ENCODE assay signal across 9 cellular contexts in genomic region chr21:46153259-46154154, GRCh38. TPM values are rescaled to one million over a fixed set of nuclear protein-coding genes. Genes with fewer than 3 reads are reported as not detected.
DNase-seq lines count a peak whose midpoint lies in the region; ATAC-seq and TF ChIP-seq lines count a peak whose summit lies in the region.
"Had no signal": no experiment of that assay in that cellular context is flagged by ENCODE, and none has a peak within 500 bp of the region (broad histone marks: within the 10 kb centered on the region; RNA-seq: fewer than 3 reads in every experiment).

No MANE protein-coding gene starts in this region.

- ATAC-seq in natural killer cell treated with Interleukin-12 subunit alpha and Interleukin-12 subunit beta and Interleukin-15 and Interleukin-18, amount 100 ng/mL, for 72 hours: no peak
- no peak for ATAC-seq in HG02840 (IDR thresholded peaks at IDR 0.05; ENCODE audit: low FRiP score, unreplicated experiment)
- no peak for ATAC-seq in HG02588 (IDR thresholded peaks at IDR 0.05; ENCODE audit: unreplicated experiment)

- H3K9me3 Mint-ChIP-seq in natural killer cell treated with Interleukin-12 subunit alpha and Interleukin-12 subunit beta and Interleukin-15 and Interleukin-18, amount 100 ng/mL, for 72 hours: no peaks in the 10 kb centered on the region
- H3K9me3 Mint-ChIP-seq: T-helper 1 cell treated with Interleukin-12 subunit alpha and Interleukin-12 subunit beta and Interleukin-4 antibody, amounts not matched to agents 30 μg/mL and 1 μg/mL, for 36 hours had no signal

- no peaks in the 10 kb centered on the region for H3K27me3 Mint-ChIP-seq in natural killer cell treated with Interleukin-12 subunit alpha and Interleukin-12 subunit beta and Interleukin-15 and Interleukin-18, amount 100 ng/mL, for 72 hours

- peak; percentile 69 for DNase-seq in Daoy (ENCODE audit: low read depth)
- peak; percentile 38 for DNase-seq in NCI-H1092 (lab: John Stamatoyannopoulos, UW)
- DNase-seq in activated T-cell treated with anti-CD3 and anti-CD28 coated beads for 1 hour (ENCODE audit: low read depth): peak; percentile 52
- peak; percentile 23 to 79 for DNase-seq in foreskin fibroblast
- peak; percentile 59 for DNase-seq in natural killer cell treated with Interleukin-12 subunit alpha and Interleukin-12 subunit beta and Interleukin-15 and Interleukin-18, amount 100 ng/mL, for 72 hours (ENCODE audit: low spot score)
- DNase-seq in ureter (ENCODE audit: low spot score): peak; percentile 61

- no peak overlapping the region for H3K27ac Mint-ChIP-seq in natural killer cell treated with Interleukin-12 subunit alpha and Interleukin-12 subunit beta and Interleukin-15 and Interleukin-18, amount 100 ng/mL, for 72 hours
- H3K27ac Mint-ChIP-seq: T-helper 1 cell treated with Interleukin-12 subunit alpha and Interleukin-12 subunit beta and Interleukin-4 antibody, amounts not matched to agents 30 μg/mL and 1 μg/mL, for 36 hours had no signal

- H3K4me3 ChIP-seq in foreskin fibroblast (ENCODE audit: low read depth in 1 of 2, low read length in 2 of 2): no peak overlapping the region

- TF ChIP-seq CTCF in foreskin fibroblast (IDR thresholded peaks at IDR 0.05; ENCODE audit: low read depth, low read length): peak; percentile 83

- no peak overlapping the region for H3K4me3 Mint-ChIP-seq in natural killer cell treated with Interleukin-12 subunit alpha and Interleukin-12 subunit beta and Interleukin-15 and Interleukin-18, amount 100 ng/mL, for 72 hours
- H3K4me3 Mint-ChIP-seq: T-helper 1 cell treated with Interleukin-12 subunit alpha and Interleukin-12 subunit beta and Interleukin-4 antibody, amounts not matched to agents 30 μg/mL and 1 μg/mL, for 36 hours had no signal

- no peaks in the 10 kb centered on the region for H3K4me1 Mint-ChIP-seq in natural killer cell treated with Interleukin-12 subunit alpha and Interleukin-12 subunit beta and Interleukin-15 and Interleukin-18, amount 100 ng/mL, for 72 hours (ENCODE audit: low read depth in 2 of 2)

- no peaks in the 10 kb centered on the region for H3K36me3 Mint-ChIP-seq in natural killer cell treated with Interleukin-12 subunit alpha and Interleukin-12 subunit beta and Interleukin-15 and Interleukin-18, amount 100 ng/mL, for 72 hours

RNA-seq across cellular contexts. Expression of gene FTCD, which starts 1.9 kb away (rescaled TPM):
- 0.34 TPM in 1 of 2 replicates, not detected in the other for total RNA-seq in Daoy (2014; rRNA removed; shearing (Covaris generic))
- total RNA-seq in natural killer cell treated with Interleukin-12 subunit alpha and Interleukin-12 subunit beta and Interleukin-15 and Interleukin-18, amount 100 ng/mL, for 72 hours: not detected
- total RNA-seq in ureter: 0.91 TPM

RNA-seq across cellular contexts. Expression of gene SPATC1L, which starts 30.8 kb away (rescaled TPM):
- total RNA-seq in Daoy (2014; rRNA removed; shearing (Covaris generic)): 3.9 and 8.7 TPM in 2 replicates
- 1 to 10 TPM in 1 of 2 donors, not detected in 1; 5.0 TPM for total RNA-seq in natural killer cell treated with Interleukin-12 subunit alpha and Interleukin-12 subunit beta and Interleukin-15 and Interleukin-18, amount 100 ng/mL, for 72 hours
- total RNA-seq in ureter: 12.3 TPM

RNA-seq across cellular contexts. Expression of gene COL6A2, which starts 55.6 kb away (rescaled TPM):
- total RNA-seq in Daoy (2014; rRNA removed; shearing (Covaris generic)): 456 and 480 TPM in 2 replicates
- total RNA-seq in natural killer cell treated with Interleukin-12 subunit alpha and Interleukin-12 subunit beta and Interleukin-15 and Interleukin-18, amount 100 ng/mL, for 72 hours: 1 to 10 TPM in 1 of 2 donors, under 1 TPM in 1; 0.88 to 4.2 TPM
- total RNA-seq in ureter: 357 TPM

Comparison
In these comparisons a context has a peak if more than half of its experiments do, and no peak if none do; other contexts are left out.
1. RNA of gene COL6A2, which starts 55.6 kb away (total RNA-seq): 456 to 480 TPM in Daoy and 357 TPM in ureter (single experiment); 0.88 to 4.2 TPM in natural killer cell treated with Interleukin-12 subunit alpha and Interleukin-12 subunit beta and Interleukin-15 and Interleukin-18, amount 100 ng/mL, for 72 hours; every median in the first group is over 10 times any median in the second.
2. Peak in every context shown above with its lines, with median percentiles within 50 percentile points of each other: DNase-seq.